In the genomic region with DNA sequence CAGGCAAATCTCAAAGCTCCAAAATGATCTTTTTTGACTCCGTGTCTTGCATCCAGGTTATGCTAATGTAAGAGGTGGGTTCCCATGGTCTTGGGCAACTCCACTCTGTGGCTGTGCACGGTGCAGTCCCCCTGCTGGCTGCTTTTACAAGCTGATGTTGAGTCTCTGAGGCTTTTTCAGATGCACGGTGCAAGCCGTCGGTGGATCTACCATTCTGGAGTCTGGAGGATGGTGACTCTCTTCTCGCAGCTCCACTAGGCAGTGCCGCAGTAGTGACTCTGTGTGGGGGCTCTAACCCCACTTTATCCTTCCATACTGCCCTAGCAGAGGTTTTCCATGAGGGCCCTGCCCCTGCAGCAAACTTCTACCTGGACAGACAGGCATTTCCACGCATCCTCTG, we compare ENCODE assay signal across 7 cellular contexts.
"Had no signal": no experiment of that assay in that cellular context is flagged by ENCODE, and none has a peak within 500 bp of the region (broad histone marks: within the 10 kb centered on the region; RNA-seq: fewer than 3 reads in every experiment).

No MANE protein-coding gene starts in this region.

- H3K4me1 ChIP-seq: HAP-1 had no signal

- H3K36me3 ChIP-seq: HAP-1 had no signal

- H2AFZ ChIP-seq: GM23338 had no signal

- FAIRE-seq: HTR-8/SVneo had no signal

- H3K4me3 ChIP-seq: GM23338, HAP-1 had no signal

- ATAC-seq: GM23338, HCT116 had no signal

- H3K9me3 ChIP-seq: HAP-1 had no signal

- DNase-seq: H7, HFFc6, KBM-7 had no signal

- H3K4me2 ChIP-seq: GM23338 had no signal
